Comparison of ENCODE assay signal across 9 cellular contexts in genomic region chr11:27718853-27719574, GRCh38. TPM values are rescaled to one million over a fixed set of nuclear protein-coding genes. Genes with fewer than 3 reads are reported as not detected.
DNase-seq lines count a peak whose midpoint lies in the region; TF ChIP-seq lines count a peak whose summit lies in the region.
"Had no signal": no experiment of that assay in that cellular context is flagged by ENCODE, and none has a peak within 500 bp of the region (broad histone marks: within the 10 kb centered on the region; RNA-seq: fewer than 3 reads in every experiment).

No MANE protein-coding gene starts in this region.

- H3K4me1 ChIP-seq in urinary bladder (ENCODE audit: insufficient read depth) = no peaks in the 10 kb centered on the region

- H3K4me3 Mint-ChIP-seq in activated CD4-positive, alpha-beta T cell treated with anti-CD3 and anti-CD28 coated beads, Interleukin-2, amount 10 ng/mL, durations not matched to agents 24 days and 14 days = no peak overlapping the region
- peak overlapping the region; percentile 90 to 93 (median 92) for H3K4me3 Mint-ChIP-seq in brain

- H3K27me3 ChIP-seq in kidney epithelial cell (ENCODE audit: control insufficient read depth, insufficient read depth, low read length) = peaks cover 26% of the 10 kb centered on the region

- under 1% methylated on average over 57 of the region's 57 CpGs for WGBS in urinary bladder

- TF ChIP-seq CTCF in brain (conservative IDR thresholded peaks at IDR 0.05) = no peak
- no peak for TF ChIP-seq CTCF in kidney epithelial cell (IDR thresholded peaks at IDR 0.05; ENCODE audit: insufficient read depth, low read length, poor library complexity, severe bottlenecking)

- peaks cover 58% of the 10 kb centered on the region for H3K27me3 Mint-ChIP-seq in activated CD4-positive, alpha-beta T cell treated with anti-CD3 and anti-CD28 coated beads, Interleukin-2, amount 10 ng/mL, durations not matched to agents 24 days and 14 days
- H3K27me3 Mint-ChIP-seq in brain = peaks cover 92% of the 10 kb centered on the region

- H3K27ac ChIP-seq in urinary bladder (ENCODE audit: low read depth) = no peak overlapping the region

- H3K36me3 ChIP-seq in kidney epithelial cell (ENCODE audit: control insufficient read depth, insufficient read depth, low read length) (no peaks in the 10 kb centered on the region), urinary bladder (ENCODE audit: insufficient read depth) (no peaks in the 10 kb centered on the region)

- H3K4me1 Mint-ChIP-seq in activated CD4-positive, alpha-beta T cell treated with anti-CD3 and anti-CD28 coated beads, Interleukin-2, amount 10 ng/mL, durations not matched to agents 24 days and 14 days = no peaks in the 10 kb centered on the region
- H3K4me1 Mint-ChIP-seq in brain = peaks cover 53% of the 10 kb centered on the region

- intact Hi-C loops in activated CD4-positive, alpha-beta T cell treated with anti-CD3 and anti-CD28 coated beads, Interleukin-2, amount 10 ng/mL, durations not matched to agents 24 days and 14 days (cut with micrococcal nuclease) = no loop called here

- H3K27ac Mint-ChIP-seq in activated CD4-positive, alpha-beta T cell treated with anti-CD3 and anti-CD28 coated beads, Interleukin-2, amount 10 ng/mL, durations not matched to agents 24 days and 14 days = no peak overlapping the region
- peak overlapping the region; percentile 53 to 97 (median 95) for H3K27ac Mint-ChIP-seq in brain

- peak overlapping the region; percentile 62 for H3K4me3 ChIP-seq in kidney epithelial cell (ENCODE audit: low read depth, low read length)
- peak overlapping the region; percentile 36 for H3K4me3 ChIP-seq in urinary bladder (ENCODE audit: low read depth, low read length)

- peaks cover 4% of the 10 kb centered on the region for H3K36me3 Mint-ChIP-seq in activated CD4-positive, alpha-beta T cell treated with anti-CD3 and anti-CD28 coated beads, Interleukin-2, amount 10 ng/mL, durations not matched to agents 24 days and 14 days (ENCODE audit: low read depth)
- H3K36me3 Mint-ChIP-seq in brain = no peaks in the 10 kb centered on the region

- peaks cover 18% of the 10 kb centered on the region for H3K9me3 Mint-ChIP-seq in activated CD4-positive, alpha-beta T cell treated with anti-CD3 and anti-CD28 coated beads, Interleukin-2, amount 10 ng/mL, durations not matched to agents 24 days and 14 days
- peaks cover 0 to 4% (median 3%) of the 10 kb centered on the region in 5 experiments for H3K9me3 Mint-ChIP-seq in brain

- DNase-seq in activated CD4-positive, alpha-beta T cell treated with anti-CD3 and anti-CD28 coated beads for 48 hours = peak; percentile 2
- DNase-seq in activated CD4-positive, alpha-beta T cell treated with anti-CD3 and anti-CD28 coated beads, Interleukin-2, amount 10 ng/mL, durations not matched to agents 24 days and 14 days = no peak
- DNase-seq in kidney epithelial cell (ENCODE audit: low read depth) (no peak), kidney glomerular epithelial cell (lab: John Stamatoyannopoulos, UW) (no peak), putamen (ENCODE audit: low spot score) (no peak)
- DNase-seq in effector CD8-positive, alpha-beta T cell (lab: John Stamatoyannopoulos, UW) = no peak
- DNase-seq: SIG-M5 had no signal

RNA-seq across cellular contexts. Expression of gene BDNF, which starts 18.8 kb away (rescaled TPM):
- not detected in 2 replicates for total RNA-seq in activated CD4-positive, alpha-beta T cell treated with anti-CD3 and anti-CD28 coated beads, Interleukin-2, amount 10 ng/mL, durations not matched to agents 24 days and 14 days
- polyA plus RNA-seq in brain (ENCODE audit: insufficient read depth, low read depth, low replicate concordance) = 0.10 TPM
- 4.3 and 4.8 TPM in 2 replicates for total RNA-seq in kidney epithelial cell
- total RNA-seq in urinary bladder = 3.3 TPM
- 2.4 TPM for polyA plus RNA-seq in urinary bladder
